11 cellular contexts compared by ENCODE assay signal in genomic region chr17:81391268-81391963, GRCh38. TPM values are rescaled to one million over a fixed set of nuclear protein-coding genes. Genes with fewer than 3 reads are reported as not detected.
DNase-seq lines count a peak whose midpoint lies in the region; ATAC-seq and TF ChIP-seq lines count a peak whose summit lies in the region.
"Had no signal": no experiment of that assay in that cellular context is flagged by ENCODE, and none has a peak within 500 bp of the region (broad histone marks: within the 10 kb centered on the region; RNA-seq: fewer than 3 reads in every experiment).

No MANE protein-coding gene starts in this region.

- H3K36me3 ChIP-seq in endodermal cell (ENCODE audit: control insufficient read depth, insufficient read depth, low read length) (peaks cover 6% of the 10 kb centered on the region), upper lobe of left lung (no peaks in the 10 kb centered on the region)

- peak overlapping the region; percentile 17 for H3K27ac ChIP-seq in endodermal cell (ENCODE audit: low read depth, low read length)
- peak overlapping the region; percentile 95 to 99 (median 96) for H3K27ac ChIP-seq in upper lobe of left lung

- H3K4me1 Mint-ChIP-seq in activated naive CD8-positive, alpha-beta T cell (ENCODE audit: low read depth), result peaks cover 17% of the 10 kb centered on the region
- H3K4me1 Mint-ChIP-seq in activated naive CD8-positive, alpha-beta T cell treated with anti-CD3 and anti-CD28 coated beads, Interleukin-2, amount 50 U/mL, for 24 hours, result peaks cover 26% of the 10 kb centered on the region
- H3K4me1 Mint-ChIP-seq in endodermal cell (peaks cover 35% of the 10 kb centered on the region), nephron progenitor cell (peaks cover 57% of the 10 kb centered on the region)
- H3K4me1 Mint-ChIP-seq in naive thymus-derived CD8-positive, alpha-beta T cell, result peaks cover 5 to 24% (median 12%) of the 10 kb centered on the region in 4 donors

- H3K4me3 Mint-ChIP-seq in activated naive CD8-positive, alpha-beta T cell, result peak overlapping the region; percentile 27
- H3K4me3 Mint-ChIP-seq in activated naive CD8-positive, alpha-beta T cell treated with anti-CD3 and anti-CD28 coated beads, Interleukin-2, amount 50 U/mL, for 24 hours, result no peak overlapping the region
- H3K4me3 Mint-ChIP-seq in endodermal cell (peak overlapping the region; percentile 87), nephron progenitor cell (peak overlapping the region; percentile 90)
- peak overlapping the region in 4 of 10 donors; percentile 15 to 31 (median 24) for H3K4me3 Mint-ChIP-seq in naive thymus-derived CD8-positive, alpha-beta T cell

- H3K27ac Mint-ChIP-seq in activated naive CD8-positive, alpha-beta T cell, result no peak overlapping the region
- H3K27ac Mint-ChIP-seq in activated naive CD8-positive, alpha-beta T cell treated with anti-CD3 and anti-CD28 coated beads, Interleukin-2, amount 50 U/mL, for 24 hours, result no peak overlapping the region
- H3K27ac Mint-ChIP-seq in endodermal cell, result no peak overlapping the region
- peak overlapping the region; percentile 78 for H3K27ac Mint-ChIP-seq in nephron progenitor cell
- no peak overlapping the region for H3K27ac Mint-ChIP-seq in naive thymus-derived CD8-positive, alpha-beta T cell

- H3K27me3 Mint-ChIP-seq in activated naive CD8-positive, alpha-beta T cell, result peaks cover 16% of the 10 kb centered on the region
- peaks cover 53% of the 10 kb centered on the region for H3K27me3 Mint-ChIP-seq in activated naive CD8-positive, alpha-beta T cell treated with anti-CD3 and anti-CD28 coated beads, Interleukin-2, amount 50 U/mL, for 24 hours
- H3K27me3 Mint-ChIP-seq in endodermal cell (ENCODE audit: insufficient read depth), result peaks cover 31% of the 10 kb centered on the region
- peaks cover 5% of the 10 kb centered on the region for H3K27me3 Mint-ChIP-seq in nephron progenitor cell (ENCODE audit: low read depth, poor library complexity)
- H3K27me3 Mint-ChIP-seq in naive thymus-derived CD8-positive, alpha-beta T cell, result peaks cover 18 to 72% (median 35%) of the 10 kb centered on the region in 5 donors

- H3K9ac ChIP-seq in endodermal cell (ENCODE audit: extremely low read depth, low read length, poor library complexity, severe bottlenecking), result no peak overlapping the region

- POLR2A ChIA-PET in naive thymus-derived CD8-positive, alpha-beta T cell (lab: Charles Lee), result no interaction called here

- no peaks in the 10 kb centered on the region for H3K36me3 Mint-ChIP-seq in activated naive CD8-positive, alpha-beta T cell
- H3K36me3 Mint-ChIP-seq in activated naive CD8-positive, alpha-beta T cell treated with anti-CD3 and anti-CD28 coated beads, Interleukin-2, amount 50 U/mL, for 24 hours (ENCODE audit: low read depth), result no peaks in the 10 kb centered on the region
- H3K36me3 Mint-ChIP-seq in endodermal cell (ENCODE audit: low read depth) (peaks cover 23% of the 10 kb centered on the region), nephron progenitor cell (ENCODE audit: low read depth) (no peaks in the 10 kb centered on the region)
- no peaks in the 10 kb centered on the region for H3K36me3 Mint-ChIP-seq in naive thymus-derived CD8-positive, alpha-beta T cell

- H3K4me3 ChIP-seq in endodermal cell (ENCODE audit: low read length) (peak overlapping the region; percentile 88), upper lobe of left lung (peak overlapping the region in 2 of 4 donors; percentile 82 to 85)

- no peaks in the 10 kb centered on the region for H3K27me3 ChIP-seq in endodermal cell (ENCODE audit: control insufficient read depth, insufficient read depth, low read length, poor library complexity, severe bottlenecking)
- H3K27me3 ChIP-seq in upper lobe of left lung, result peaks cover 0 to 25% (median 0%) of the 10 kb centered on the region in 4 donors

- no peak for TF ChIP-seq EP300 in upper lobe of left lung (IDR thresholded peaks at IDR 0.05)

- TF ChIP-seq CTCF in endodermal cell (conservative IDR thresholded peaks at IDR 0.05) (no peak), nephron progenitor cell (IDR thresholded peaks at IDR 0.05) (no peak), upper lobe of left lung (IDR thresholded peaks at IDR 0.05) (no peak)

- no peak for DNase-seq in activated naive CD8-positive, alpha-beta T cell treated with anti-CD3 and anti-CD28 coated beads, Interleukin-2, amount 50 U/mL, for 24 hours
- no peak for DNase-seq in endodermal cell
- no peak for DNase-seq in nephron progenitor cell
- DNase-seq in upper lobe of left lung, result peak in 1 of 2 donors; percentile 4
- DNase-seq in globus pallidus (ENCODE audit: low spot score), result no peak
- DNase-seq in naive thymus-derived CD8-positive, alpha-beta T cell, result no peak
- DNase-seq: amniotic stem cell; NCI-H748 treated with DMSO at 0.1 percent for 48 hours; stimulated activated CD4-positive, alpha-beta T cell treated with anti-CD3 and anti-CD28 coated beads, Interleukin-4, amount 100 ng/mL, for 4 hours had no signal

- no peak for TF ChIP-seq POLR2A in upper lobe of left lung (IDR thresholded peaks at IDR 0.05)

- ATAC-seq in activated naive CD8-positive, alpha-beta T cell treated with anti-CD3 and anti-CD28 coated beads, Interleukin-2, amount 50 U/mL, for 24 hours, result no peak
- ATAC-seq in upper lobe of left lung (ENCODE audit: low FRiP score in 2 of 2), result no peak
- no peak for ATAC-seq in GM18867 (IDR thresholded peaks at IDR 0.05; ENCODE audit: unreplicated experiment)
- ATAC-seq in naive thymus-derived CD8-positive, alpha-beta T cell, result no peak

- 89 to 91% methylated on average over 4 to 12 of the region's 12 CpGs for WGBS in endodermal cell (ENCODE audit: insufficient coverage in 1 of 2, insufficient read length in 1 of 2), 2 experiments
- 73% methylated on average over 12 of the region's 12 CpGs for WGBS in upper lobe of left lung, 2 donors

- no peaks in the 10 kb centered on the region for H3K9me3 Mint-ChIP-seq in activated naive CD8-positive, alpha-beta T cell (ENCODE audit: low read depth)
- H3K9me3 Mint-ChIP-seq in activated naive CD8-positive, alpha-beta T cell treated with anti-CD3 and anti-CD28 coated beads, Interleukin-2, amount 50 U/mL, for 24 hours, result no peaks in the 10 kb centered on the region
- H3K9me3 Mint-ChIP-seq in endodermal cell, result no peaks in the 10 kb centered on the region
- no peaks in the 10 kb centered on the region for H3K9me3 Mint-ChIP-seq in nephron progenitor cell
- no peaks in the 10 kb centered on the region for H3K9me3 Mint-ChIP-seq in naive thymus-derived CD8-positive, alpha-beta T cell

- H3K4me1 ChIP-seq in endodermal cell (ENCODE audit: control insufficient read depth, insufficient read depth, low read length), result peaks cover 17% of the 10 kb centered on the region
- peaks cover 51 to 84% (median 60%) of the 10 kb centered on the region in 4 donors for H3K4me1 ChIP-seq in upper lobe of left lung

- H3K9me3 ChIP-seq in endodermal cell (ENCODE audit: control insufficient read depth, low read length), result no peaks in the 10 kb centered on the region
- H3K9me3 ChIP-seq in upper lobe of left lung, result no peaks in the 10 kb centered on the region

RNA-seq across cellular contexts. Expression of gene BAHCC1, which starts 3.8 kb away (rescaled TPM):
- total RNA-seq in endodermal cell, result 10 to 100 TPM; 63.9 to 78.1 TPM
- 40.3 TPM for polyA plus RNA-seq in endodermal cell (2013, experiment 1 of 2)
- 37.2 TPM for polyA plus RNA-seq in endodermal cell (2013, experiment 2 of 2)
- 10 to 100 TPM in 5 of 6 donors, 1 to 10 TPM in 1; 8.2 to 81.7 (median 21.0) TPM for total RNA-seq in upper lobe of left lung
- total RNA-seq in naive thymus-derived CD8-positive, alpha-beta T cell, result not detected
- polyA plus RNA-seq in naive thymus-derived CD8-positive, alpha-beta T cell, result not detected

Comparison
In these comparisons a context has a peak if more than half of its experiments do, and no peak if none do; other contexts are left out.
1. RNA of gene BAHCC1, which starts 3.8 kb away (total RNA-seq): 63.9 to 78.1 TPM in endodermal cell and 8.2 to 81.7 TPM in upper lobe of left lung; not detected in naive thymus-derived CD8-positive, alpha-beta T cell; every median in the first group is over 4 times any median in the second.